ENCODE assay signal across 1 cellular context in the genomic region with DNA sequence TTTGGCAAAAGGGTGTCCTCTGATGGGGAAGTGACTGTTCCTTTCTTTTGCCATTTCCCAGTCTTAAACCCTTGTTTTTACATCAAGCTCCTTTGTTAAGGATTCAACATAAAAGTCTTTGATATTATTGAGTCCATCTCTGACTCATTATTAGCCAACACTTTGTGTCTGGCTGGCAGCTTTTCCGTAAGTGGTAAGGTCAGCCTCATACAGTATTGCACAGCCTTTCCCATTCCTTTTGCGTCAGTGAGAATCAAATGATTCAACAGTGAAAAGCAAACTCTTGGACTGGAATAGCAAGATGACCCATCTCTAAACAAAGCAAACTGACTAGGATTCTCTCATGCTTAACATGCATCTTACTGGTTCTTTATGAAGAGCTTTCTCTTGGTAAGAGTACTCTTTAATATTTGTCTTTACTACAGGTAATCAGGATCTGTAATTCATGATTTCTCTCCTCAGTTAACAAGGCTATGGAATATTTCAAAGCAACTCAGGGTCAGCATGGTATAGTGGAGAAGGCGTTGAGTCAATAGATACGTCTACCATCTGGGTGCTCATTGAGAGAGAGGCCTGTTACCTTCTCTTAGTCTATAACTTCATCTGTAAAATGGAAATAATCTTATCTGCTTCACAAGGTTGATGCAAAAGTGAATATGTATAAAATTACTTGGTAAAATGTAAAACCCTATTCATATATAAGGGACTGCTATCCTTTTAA.
TF ChIP-seq lines count a peak whose summit lies in the region.

No MANE protein-coding gene starts in this region.

TF ChIP-seq in IMR-90, 13 proteins besides CTCF, POLR2A, EP300 and RAD21 (continued from another document):
- TF ChIP-seq SMC3 (IDR thresholded peaks at IDR 0.05; ENCODE audit: low read depth, low read length) (peak; percentile 16; the same call in 1 of the 2 replicates), NFE2L2 (IDR thresholded peaks at IDR 0.05; ENCODE audit: low read depth, low read length) (peak; percentile 48; the same call in 1 of the 2 replicates), RCOR1 (IDR thresholded peaks at IDR 0.05; ENCODE audit: insufficient replicate concordance, low read length) (no peak), CEBPB (IDR thresholded peaks at IDR 0.05; ENCODE audit: low read depth, low read length) (peak; percentile 99), MXI1 (IDR thresholded peaks at IDR 0.05; ENCODE audit: borderline replicate concordance, low read depth, low read length) (no peak), FOS (IDR thresholded peaks at IDR 0.05; ENCODE audit: low read depth, low read length) (peak; percentile 97), MAFK (IDR thresholded peaks at IDR 0.05; ENCODE audit: low read depth, low read length) (peak; percentile 51), RFX5 (IDR thresholded peaks at IDR 0.05; ENCODE audit: low read depth, low read length) (no peak), CHD1 (IDR thresholded peaks at IDR 0.05; ENCODE audit: low read depth, low read length) (no peak), MAZ (IDR thresholded peaks at IDR 0.05; ENCODE audit: borderline replicate concordance, low read depth, low read length) (no peak)
- TF ChIP-seq, protein P1, sequence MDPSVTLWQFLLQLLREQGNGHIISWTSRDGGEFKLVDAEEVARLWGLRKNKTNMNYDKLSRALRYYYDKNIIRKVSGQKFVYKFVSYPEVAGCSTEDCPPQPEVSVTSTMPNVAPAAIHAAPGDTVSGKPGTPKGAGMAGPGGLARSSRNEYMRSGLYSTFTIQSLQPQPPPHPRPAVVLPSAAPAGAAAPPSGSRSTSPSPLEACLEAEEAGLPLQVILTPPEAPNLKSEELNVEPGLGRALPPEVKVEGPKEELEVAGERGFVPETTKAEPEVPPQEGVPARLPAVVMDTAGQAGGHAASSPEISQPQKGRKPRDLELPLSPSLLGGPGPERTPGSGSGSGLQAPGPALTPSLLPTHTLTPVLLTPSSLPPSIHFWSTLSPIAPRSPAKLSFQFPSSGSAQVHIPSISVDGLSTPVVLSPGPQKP (IDR thresholded peaks at IDR 0.05; ENCODE audit: borderline replicate concordance, low read depth, low read length) = no peak
- TF ChIP-seq, protein P2, sequence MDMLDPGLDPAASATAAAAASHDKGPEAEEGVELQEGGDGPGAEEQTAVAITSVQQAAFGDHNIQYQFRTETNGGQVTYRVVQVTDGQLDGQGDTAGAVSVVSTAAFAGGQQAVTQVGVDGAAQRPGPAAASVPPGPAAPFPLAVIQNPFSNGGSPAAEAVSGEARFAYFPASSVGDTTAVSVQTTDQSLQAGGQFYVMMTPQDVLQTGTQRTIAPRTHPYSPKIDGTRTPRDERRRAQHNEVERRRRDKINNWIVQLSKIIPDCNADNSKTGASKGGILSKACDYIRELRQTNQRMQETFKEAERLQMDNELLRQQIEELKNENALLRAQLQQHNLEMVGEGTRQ (IDR thresholded peaks at IDR 0.05; ENCODE audit: low read depth, low read length) = no peak
